39 cellular contexts compared by ENCODE assay signal in the genomic region with DNA sequence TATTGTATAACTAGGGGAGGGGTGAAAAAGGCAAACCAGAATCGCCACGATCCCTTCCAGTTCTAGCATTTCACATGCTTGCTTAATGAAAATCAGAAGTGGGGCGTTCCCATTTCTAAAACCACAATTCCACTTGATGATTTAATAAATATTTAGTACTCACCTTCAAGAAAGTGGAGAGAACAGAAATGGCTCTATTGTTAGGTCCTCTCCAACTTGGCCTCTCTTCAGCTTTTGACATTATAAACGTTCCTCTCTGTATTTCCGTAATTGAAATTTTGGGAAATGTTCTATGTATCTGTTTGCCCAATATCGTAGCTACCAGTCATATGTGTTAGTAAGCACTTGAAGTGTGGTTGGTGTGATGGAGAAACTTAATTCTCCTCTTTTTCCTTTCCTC.
"Had no signal": no experiment of that assay in that cellular context is flagged by ENCODE, and none has a peak within 500 bp of the region (broad histone marks: within the 10 kb centered on the region; RNA-seq: fewer than 3 reads in every experiment).

No MANE protein-coding gene starts in this region.

- H3K27me3 ChIP-seq: adrenal gland, ascending aorta, body of pancreas, brain microvascular endothelial cell, breast epithelium, cardiac muscle cell had no signal

- H3K4me3 ChIP-seq: adrenal gland, ascending aorta, body of pancreas, breast epithelium, cardiac muscle cell had no signal

- H3K36me3 ChIP-seq: adrenal gland, ascending aorta, brain microvascular endothelial cell, breast epithelium, cardiac muscle cell had no signal

- H3K9me3 Mint-ChIP-seq: activated naive CD4-positive, alpha-beta T cell treated with anti-CD3 and anti-CD28 coated beads for 36 hours; activated naive CD4-positive, alpha-beta T cell treated with anti-CD3 and anti-CD28 coated beads, Interleukin-2, amount 10 ng/mL, durations not matched to agents 7 days and 5 days; activated naive CD4-positive, alpha-beta T cell treated with anti-CD3 and anti-CD28 coated beads, Interleukin-2, amount 50 U/mL, for 24 hours; activated naive CD8-positive, alpha-beta T cell treated with anti-CD3 and anti-CD28 coated beads for 36 hours; activated naive CD8-positive, alpha-beta T cell treated with anti-CD3 and anti-CD28 coated beads, Interleukin-2, amount 10 ng/mL, durations not matched to agents 7 days and 5 days; activated naive CD8-positive, alpha-beta T cell treated with anti-CD3 and anti-CD28 coated beads, Interleukin-2, amount 50 U/mL, for 24 hours; activated T-cell treated with anti-CD3 and anti-CD28 coated beads, Interleukin-2, amount 50 U/mL, for 24 hours; activated T-cell treated with anti-CD3 and anti-CD28 coated beads, Interleukin-2, amount 50 U/mL, for 4 hours; activated T-cell treated with anti-CD3 and anti-CD28 coated beads, Interleukin-2, amount 50 U/mL, for 72 hours; activated T-helper 1 cell treated with anti-CD3 and anti-CD28 coated beads, Interleukin-12 subunit alpha, Interleukin-12 subunit beta, Interleukin-2, Interleukin-4 antibody, amounts not matched to agents 30 ng/mL and 10 ng/mL and 1 ng/mL, durations not matched to agents 14 hours and 24 hours and 36 hours; activated T-helper 2 cell treated with anti-CD3 and anti-CD28 coated beads, Interferon-gamma antibody, Interleukin-2, Interleukin-4, amounts not matched to agents 10 μg/mL and 5 μg/mL and 100 μg/mL, durations not matched to agents 14 hours and 24 hours and 36 hours had no signal

- H3K27ac ChIP-seq: adrenal gland, ascending aorta, body of pancreas, brain microvascular endothelial cell, cardiac muscle cell had no signal

- H3K27ac Mint-ChIP-seq: activated naive CD4-positive, alpha-beta T cell treated with anti-CD3 and anti-CD28 coated beads for 36 hours; activated naive CD4-positive, alpha-beta T cell treated with anti-CD3 and anti-CD28 coated beads, Interleukin-2, amount 10 ng/mL, durations not matched to agents 7 days and 5 days; activated naive CD4-positive, alpha-beta T cell treated with anti-CD3 and anti-CD28 coated beads, Interleukin-2, amount 50 U/mL, for 24 hours; activated naive CD4-positive, alpha-beta T cell treated with anti-CD3 and anti-CD28 coated beads, Interleukin-2, amount 50 U/mL, for 72 hours; activated naive CD8-positive, alpha-beta T cell; activated naive CD8-positive, alpha-beta T cell treated with anti-CD3 and anti-CD28 coated beads for 36 hours; activated naive CD8-positive, alpha-beta T cell treated with anti-CD3 and anti-CD28 coated beads, Interleukin-2, amount 10 ng/mL, durations not matched to agents 7 days and 5 days; activated naive CD8-positive, alpha-beta T cell treated with anti-CD3 and anti-CD28 coated beads, Interleukin-2, amount 50 U/mL, for 24 hours; activated T-cell treated with anti-CD3 and anti-CD28 coated beads, Interleukin-2, amount 50 U/mL, for 24 hours; activated T-cell treated with anti-CD3 and anti-CD28 coated beads, Interleukin-2, amount 50 U/mL, for 72 hours; activated T-helper 1 cell treated with anti-CD3 and anti-CD28 coated beads, Interleukin-12 subunit alpha, Interleukin-12 subunit beta, Interleukin-2, Interleukin-4 antibody, amounts not matched to agents 30 ng/mL and 10 ng/mL and 1 ng/mL, durations not matched to agents 14 hours and 24 hours and 36 hours; activated T-helper 17 cell treated with anti-CD3 and anti-CD28 coated beads, Interleukin-2, amount 50 U/mL, for 72 hours; activated T-helper 2 cell treated with anti-CD3 and anti-CD28 coated beads, Interferon-gamma antibody, Interleukin-2, Interleukin-4, amounts not matched to agents 10 μg/mL and 5 μg/mL and 100 μg/mL, durations not matched to agents 14 hours and 24 hours and 36 hours; brain had no signal

- H3K36me3 Mint-ChIP-seq: activated naive CD4-positive, alpha-beta T cell treated with anti-CD3 and anti-CD28 coated beads, Interleukin-2, amount 10 ng/mL, durations not matched to agents 7 days and 5 days; activated naive CD4-positive, alpha-beta T cell treated with anti-CD3 and anti-CD28 coated beads, Interleukin-2, amount 50 U/mL, for 24 hours; activated naive CD4-positive, alpha-beta T cell treated with anti-CD3 and anti-CD28 coated beads, Interleukin-2, amount 50 U/mL, for 72 hours; activated naive CD8-positive, alpha-beta T cell; activated naive CD8-positive, alpha-beta T cell treated with anti-CD3 and anti-CD28 coated beads for 36 hours; activated naive CD8-positive, alpha-beta T cell treated with anti-CD3 and anti-CD28 coated beads, Interleukin-2, amount 10 ng/mL, durations not matched to agents 7 days and 5 days; brain had no signal

- H3K9me3 ChIP-seq: adrenal gland, ascending aorta, body of pancreas, breast epithelium had no signal

- H3K4me1 Mint-ChIP-seq: activated naive CD4-positive, alpha-beta T cell treated with anti-CD3 and anti-CD28 coated beads, Interleukin-2, amount 10 ng/mL, durations not matched to agents 7 days and 5 days; activated naive CD4-positive, alpha-beta T cell treated with anti-CD3 and anti-CD28 coated beads, Interleukin-2, amount 50 U/mL, for 24 hours; activated naive CD8-positive, alpha-beta T cell treated with anti-CD3 and anti-CD28 coated beads for 36 hours; activated naive CD8-positive, alpha-beta T cell treated with anti-CD3 and anti-CD28 coated beads, Interleukin-2, amount 10 ng/mL, durations not matched to agents 7 days and 5 days; activated naive CD8-positive, alpha-beta T cell treated with anti-CD3 and anti-CD28 coated beads, Interleukin-2, amount 50 U/mL, for 24 hours; activated T-helper 17 cell treated with anti-CD3 and anti-CD28 coated beads, Interleukin-2, amount 50 U/mL, for 72 hours; brain; central memory CD8-positive, alpha-beta T cell had no signal

- ATAC-seq: activated naive CD4-positive, alpha-beta T cell treated with anti-CD3 and anti-CD28 coated beads, Interleukin-2, amount 50 U/mL, for 72 hours; activated naive CD8-positive, alpha-beta T cell treated with anti-CD3 and anti-CD28 coated beads, Interleukin-2, amount 50 U/mL, for 24 hours; activated T-cell treated with anti-CD3 and anti-CD28 coated beads, Interleukin-2, amount 50 U/mL, for 4 hours; activated T-cell treated with anti-CD3 and anti-CD28 coated beads, Interleukin-2, amount 50 U/mL, for 72 hours; activated T-helper 17 cell treated with anti-CD3 and anti-CD28 coated beads, Interleukin-2, amount 50 U/mL, for 72 hours; body of pancreas had no signal

- H3K4me3 Mint-ChIP-seq: activated naive CD4-positive, alpha-beta T cell treated with anti-CD3 and anti-CD28 coated beads for 36 hours; activated naive CD4-positive, alpha-beta T cell treated with anti-CD3 and anti-CD28 coated beads, Interleukin-2, amount 10 ng/mL, durations not matched to agents 7 days and 5 days; activated naive CD4-positive, alpha-beta T cell treated with anti-CD3 and anti-CD28 coated beads, Interleukin-2, amount 50 U/mL, for 24 hours; activated naive CD8-positive, alpha-beta T cell; activated naive CD8-positive, alpha-beta T cell treated with anti-CD3 and anti-CD28 coated beads for 36 hours; activated naive CD8-positive, alpha-beta T cell treated with anti-CD3 and anti-CD28 coated beads, Interleukin-2, amount 10 ng/mL, durations not matched to agents 7 days and 5 days; activated naive CD8-positive, alpha-beta T cell treated with anti-CD3 and anti-CD28 coated beads, Interleukin-2, amount 50 U/mL, for 24 hours; activated T-cell treated with anti-CD3 and anti-CD28 coated beads, Interleukin-2, amount 50 U/mL, for 24 hours; activated T-cell treated with anti-CD3 and anti-CD28 coated beads, Interleukin-2, amount 50 U/mL, for 4 hours; activated T-cell treated with anti-CD3 and anti-CD28 coated beads, Interleukin-2, amount 50 U/mL, for 72 hours; activated T-helper 1 cell treated with anti-CD3 and anti-CD28 coated beads, Interleukin-12 subunit alpha, Interleukin-12 subunit beta, Interleukin-2, Interleukin-4 antibody, amounts not matched to agents 30 ng/mL and 10 ng/mL and 1 ng/mL, durations not matched to agents 14 hours and 24 hours and 36 hours; activated T-helper 17 cell treated with anti-CD3 and anti-CD28 coated beads, Interleukin-2, amount 50 U/mL, for 72 hours; brain; central memory CD8-positive, alpha-beta T cell had no signal

- H3K27me3 Mint-ChIP-seq: activated naive CD4-positive, alpha-beta T cell treated with anti-CD3 and anti-CD28 coated beads, Interleukin-2, amount 10 ng/mL, durations not matched to agents 7 days and 5 days; activated naive CD8-positive, alpha-beta T cell; activated naive CD8-positive, alpha-beta T cell treated with anti-CD3 and anti-CD28 coated beads for 36 hours; activated naive CD8-positive, alpha-beta T cell treated with anti-CD3 and anti-CD28 coated beads, Interleukin-2, amount 10 ng/mL, durations not matched to agents 7 days and 5 days; activated naive CD8-positive, alpha-beta T cell treated with anti-CD3 and anti-CD28 coated beads, Interleukin-2, amount 50 U/mL, for 24 hours; activated T-cell treated with anti-CD3 and anti-CD28 coated beads, Interleukin-2, amount 50 U/mL, for 24 hours; central memory CD8-positive, alpha-beta T cell had no signal

- DNase-seq: activated CD8-positive, alpha-beta memory T cell treated with anti-CD3 and anti-CD28 coated beads, Interleukin-2, amount 50 U/mL, for 48 hours; activated effector memory CD4-positive, alpha-beta T cell treated with anti-CD3 and anti-CD28 coated beads, Interleukin-2, amount 50 U/mL, for 16 hours; activated effector memory CD4-positive, alpha-beta T cell treated with Interleukin-2 at 50 U/mL for 16 hours; activated gamma-delta T cell; activated gamma-delta T cell treated with Interleukin-2 at 50 U/mL for 16 hours; activated naive CD4-positive, alpha-beta T cell; activated naive CD4-positive, alpha-beta T cell treated with anti-CD3 and anti-CD28 coated beads for 36 hours; activated naive CD4-positive, alpha-beta T cell treated with anti-CD3 and anti-CD28 coated beads, Interleukin-2, amount 10 ng/mL, durations not matched to agents 7 days and 5 days; activated naive CD4-positive, alpha-beta T cell treated with anti-CD3 and anti-CD28 coated beads, Interleukin-2, amount 50 U/mL, for 16 hours; activated naive CD4-positive, alpha-beta T cell treated with Interleukin-2 at 50 U/mL for 16 hours; activated naive CD8-positive, alpha-beta T cell treated with anti-CD3 and anti-CD28 coated beads for 36 hours; activated naive CD8-positive, alpha-beta T cell treated with anti-CD3 and anti-CD28 coated beads, Interleukin-2, amount 10 ng/mL, durations not matched to agents 7 days and 5 days; activated naive CD8-positive, alpha-beta T cell treated with anti-CD3 and anti-CD28 coated beads, Interleukin-2, amount 50 U/mL, for 24 hours; activated T-cell treated with anti-CD3 and anti-CD28 coated beads for 4 hours; activated T-cell treated with anti-CD3 and anti-CD28 coated beads, Interleukin-2, amount 50 U/mL, for 1 hour; activated T-cell treated with anti-CD3 and anti-CD28 coated beads, Interleukin-2, amount 50 U/mL, for 24 hours; activated T-cell treated with anti-CD3 and anti-CD28 coated beads, Interleukin-2, amount 50 U/mL, for 4 hours; activated T-cell treated with anti-CD3 and anti-CD28 coated beads, Interleukin-2, amount 50 U/mL, for 48 hours; activated T-cell treated with anti-CD3 and anti-CD28 coated beads, Interleukin-2, amount 50 U/mL, for 72 hours; adrenal gland; amniotic stem cell; amygdala; anterior cingulate cortex; aorta; body of pancreas; brain microvascular endothelial cell; caudate nucleus; central memory CD4-positive, alpha-beta T cell had no signal

- H3K4me1 ChIP-seq: ascending aorta, breast epithelium had no signal
